In genomic region chr5:9513825-9514224, GRCh38 we compare ENCODE assay signal across 1 cellular context.
TF ChIP-seq lines count a peak whose summit lies in the region.

No MANE protein-coding gene starts in this region.

TF ChIP-seq in H1, 55 proteins besides CTCF, POLR2A, EP300 and RAD21:
- no peak for TF ChIP-seq POLR2AphosphoS5 (IDR thresholded peaks at IDR 0.05; ENCODE audit: low read depth, low read length)
